Comparison of ENCODE assay signal across 18 cellular contexts in the genomic region with DNA sequence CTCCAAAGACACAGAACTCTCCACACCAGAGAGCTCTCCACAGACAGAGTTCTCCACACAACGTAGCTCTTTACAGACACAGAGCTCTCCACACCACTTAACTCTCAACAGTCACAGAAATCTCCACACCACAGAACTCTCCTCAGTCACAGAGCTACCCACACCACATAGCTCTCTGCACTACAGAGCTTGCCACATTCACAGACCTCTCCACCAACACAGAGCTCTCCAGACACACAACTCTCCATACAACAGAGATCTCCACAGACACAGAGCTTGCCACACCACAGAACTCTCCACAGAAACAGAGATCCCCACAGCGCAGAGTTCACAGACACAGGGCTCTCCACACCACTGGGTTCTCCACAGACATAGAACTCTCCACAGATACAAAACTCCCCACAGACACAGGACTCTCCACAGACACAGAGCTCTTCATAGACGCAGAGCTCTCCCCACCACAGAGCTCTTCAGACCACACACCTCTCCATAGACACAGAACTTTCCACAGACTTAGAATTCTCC. TPM values are rescaled to one million over a fixed set of nuclear protein-coding genes. Genes with fewer than 3 reads are reported as not detected.
DNase-seq lines count a peak whose midpoint lies in the region; ATAC-seq and TF ChIP-seq lines count a peak whose summit lies in the region.
"Had no signal": no experiment of that assay in that cellular context is flagged by ENCODE, and none has a peak within 500 bp of the region (broad histone marks: within the 10 kb centered on the region; RNA-seq: fewer than 3 reads in every experiment).

No MANE protein-coding gene starts in this region.

- no peak overlapping the region for H3K4me3 ChIP-seq in Caco-2 (ENCODE audit: low read depth, low read length)
- peak overlapping the region; percentile 47 for H3K4me3 ChIP-seq in Loucy (ENCODE audit: low read length, poor library complexity, severe bottlenecking)
- H3K4me3 ChIP-seq in stomach: no peak overlapping the region
- H3K4me3 ChIP-seq: ascending aorta, ovary, skin epidermis had no signal

- H3K27ac ChIP-seq in stomach: no peak overlapping the region
- H3K27ac ChIP-seq: ascending aorta, ovary, skin epidermis had no signal

- H3K36me3 Mint-ChIP-seq in Caco-2 (ENCODE audit: insufficient read depth, unreplicated experiment) (peaks cover 29% of the 10 kb centered on the region), natural killer cell (peaks cover 7% of the 10 kb centered on the region)
- H3K36me3 Mint-ChIP-seq: mesothelial cell of epicardium, T-cell had no signal

- no peaks in the 10 kb centered on the region for H4K20me1 ChIP-seq in Loucy (ENCODE audit: insufficient read depth, low read length, poor library complexity, severe bottlenecking)

- TF ChIP-seq POLR2A in stomach (IDR thresholded peaks at IDR 0.05): no peak

- H3K4me1 Mint-ChIP-seq in Caco-2 (ENCODE audit: low read depth, unreplicated experiment) (peaks cover 60% of the 10 kb centered on the region), natural killer cell (peaks cover 58 to 61% of the 10 kb centered on the region in 2 donors)

- BruUV-seq in Caco-2 (replicated peaks; lab: Mats Ljungman, UMichigan): no TSS peak

- TF ChIP-seq EP300 in stomach (IDR thresholded peaks at IDR 0.05): no peak

- H3K9ac ChIP-seq in Loucy (ENCODE audit: low read depth, low read length, poor library complexity, severe bottlenecking): no peak overlapping the region

- no peak overlapping the region for H2AFZ ChIP-seq in Loucy (ENCODE audit: low read length)

- POLR2A ChIA-PET in Caco-2 (lab: Charles Lee): no interaction called here

- ATAC-seq in GM19395 (IDR thresholded peaks at IDR 0.05; ENCODE audit: unreplicated experiment) (peak; percentile 10), natural killer cell (peak; percentile 1 to 10 (median 9)), HG02642 (IDR thresholded peaks at IDR 0.05; ENCODE audit: poor library complexity, unreplicated experiment) (no peak), HG02623 (IDR thresholded peaks at IDR 0.05; ENCODE audit: unreplicated experiment) (no peak), HG02588 (IDR thresholded peaks at IDR 0.05; ENCODE audit: unreplicated experiment) (no peak)
- ATAC-seq: esophagus mucosa had no signal

- H3K27ac Mint-ChIP-seq in Caco-2 (ENCODE audit: unreplicated experiment) (peak overlapping the region; percentile 90), natural killer cell (peak overlapping the region; percentile 72 to 87)
- H3K27ac Mint-ChIP-seq: dendritic cell treated with granulocyte-macrophage colony-stimulating factor and Interleukin-4, amounts not matched to agents 40 ng/mL and 50 ng/mL, for 4 days; mesothelial cell of epicardium; T-cell had no signal

- peaks cover 79% of the 10 kb centered on the region for H3K4me1 ChIP-seq in Caco-2
- peaks cover 29% of the 10 kb centered on the region for H3K4me1 ChIP-seq in Loucy (ENCODE audit: insufficient read depth, low read length, poor library complexity, severe bottlenecking)
- peaks cover 12 to 23% (median 17%) of the 10 kb centered on the region in 4 donors for H3K4me1 ChIP-seq in stomach
- H3K4me1 ChIP-seq: ascending aorta had no signal

- H3F3A ChIP-seq in Loucy (ENCODE audit: low read depth): no peaks in the 10 kb centered on the region

- H3K9me3 Mint-ChIP-seq in Caco-2 (ENCODE audit: unreplicated experiment) (peaks cover 11% of the 10 kb centered on the region), natural killer cell (peaks cover 10 to 12% of the 10 kb centered on the region in 2 donors)
- H3K9me3 Mint-ChIP-seq: dendritic cell treated with granulocyte-macrophage colony-stimulating factor and Interleukin-4, amounts not matched to agents 40 ng/mL and 50 ng/mL, for 4 days; mesothelial cell of epicardium had no signal

- H3K9me3 ChIP-seq in Caco-2 (no peaks in the 10 kb centered on the region), Loucy (ENCODE audit: insufficient read depth, low read depth, low read length) (no peaks in the 10 kb centered on the region), stomach (no peaks in the 10 kb centered on the region)
- H3K9me3 ChIP-seq: ascending aorta, ovary had no signal

- no peaks in the 10 kb centered on the region for H3K27me3 Mint-ChIP-seq in Caco-2 (ENCODE audit: insufficient read depth, unreplicated experiment)
- H3K27me3 Mint-ChIP-seq in natural killer cell (ENCODE audit: low read depth in 2 of 2): peaks cover 35 to 41% of the 10 kb centered on the region in 2 donors

- WGBS in stomach, 5 donors: 63 to 82% (median 74%) methylated on average over 3 of the region's 3 CpGs

- no peaks in the 10 kb centered on the region for H3K27me3 ChIP-seq in Caco-2 (replicated peaks; ENCODE audit: control insufficient read depth, insufficient read depth, low read length)
- peaks cover 24% of the 10 kb centered on the region for H3K27me3 ChIP-seq in Loucy (ENCODE audit: insufficient read depth, low read length, poor library complexity, severe bottlenecking)
- peaks cover 0 to 29% (median 9%) of the 10 kb centered on the region in 3 donors for H3K27me3 ChIP-seq in stomach
- H3K27me3 ChIP-seq: ascending aorta, ovary had no signal

- intact Hi-C loops in Caco-2 (cut with micrococcal nuclease; ENCODE audit: unreplicated experiment) (no loop called here), natural killer cell (cut with micrococcal nuclease) (no loop called here), stomach (cut with DNase I; ENCODE audit: low total_unique reads) (no loop called here)

- DNase-seq in Caco-2: no peak
- no peak for DNase-seq in natural killer cell
- DNase-seq in stomach: no peak
- DNase-seq: kidney; NCI-H1092; ovary; stimulated activated naive CD4-positive, alpha-beta T cell treated with Interleukin-2 at 50 U/mL for 16 hours; T-cell had no signal

- CTCF ChIA-PET in Caco-2 (lab: Charles Lee): interaction anchor here (0.6 to 4.5 kb wide), 4 partner anchors 9 to 241 kb away, joined by 3 to 32 read pairs (median 14); no protein-coding TSS in a partner anchor

- no peak for TF ChIP-seq CTCF in Caco-2 (IDR thresholded peaks at IDR 0.05; ENCODE audit: insufficient read depth in 1 of 2, low read depth in 1 of 2, low read length in 1 of 2, severe bottlenecking in 1 of 2, unreplicated experiment in 1 of 2)
- no peak for TF ChIP-seq CTCF in Loucy (conservative IDR thresholded peaks at IDR 0.05; ENCODE audit: low read length)
- TF ChIP-seq CTCF in natural killer cell (IDR thresholded peaks at IDR 0.05): no peak
- TF ChIP-seq CTCF in stomach (IDR thresholded peaks at IDR 0.05): no peak

- peak overlapping the region; percentile 55 for H3K4me2 ChIP-seq in Loucy (ENCODE audit: low read depth, low read length, poor library complexity, severe bottlenecking)

- peaks cover 2% of the 10 kb centered on the region; the same call in 1 of the 2 replicates for H3K36me3 ChIP-seq in Caco-2 (ENCODE audit: control insufficient read depth, insufficient read depth, low read length)
- no peaks in the 10 kb centered on the region for H3K36me3 ChIP-seq in Loucy (ENCODE audit: insufficient read depth, low read length)
- H3K36me3 ChIP-seq in stomach: no peaks in the 10 kb centered on the region
- H3K36me3 ChIP-seq: ascending aorta, ovary had no signal

- no peaks in the 10 kb centered on the region for H3K79me2 ChIP-seq in Loucy (ENCODE audit: insufficient read depth, low read length)

- H3K9me2 ChIP-seq in Loucy (replicated peaks; ENCODE audit: low read depth, low read length): no peaks in the 10 kb centered on the region

- H3K4me3 Mint-ChIP-seq in Caco-2 (ENCODE audit: unreplicated experiment) (peak overlapping the region; percentile 6), natural killer cell (peak overlapping the region; percentile 33)
- H3K4me3 Mint-ChIP-seq: dendritic cell treated with granulocyte-macrophage colony-stimulating factor and Interleukin-4, amounts not matched to agents 40 ng/mL and 50 ng/mL, for 4 days; mesothelial cell of epicardium had no signal

RNA-seq across cellular contexts. Expression of a gene that starts 52.5 kb away (rescaled TPM):
- 17.0 and 25.3 TPM in 2 replicates for total RNA-seq in Caco-2 (2022)
- total RNA-seq in natural killer cell: 10 to 100 TPM; 33.9 to 42.2 (median 36.4) TPM
- 10 to 100 TPM in 3 of 5 donors, 1 to 10 TPM in 2; 4.1 to 84.5 (median 13.8) TPM for total RNA-seq in stomach
- 10 to 100 TPM; 19.8 to 41.9 (median 21.8) TPM for polyA plus RNA-seq in stomach

RNA-seq across cellular contexts. Expression of a gene that starts 52.5 kb away (rescaled TPM):
- total RNA-seq in Caco-2 (2022): 2.4 and 2.6 TPM in 2 replicates
- 1 to 10 TPM; 4.0 to 6.8 (median 5.3) TPM for total RNA-seq in natural killer cell
- 1 to 10 TPM in 3 of 5 donors, not detected in 2; 1.6 to 5.3 (median 2.0) TPM for total RNA-seq in stomach
- polyA plus RNA-seq in stomach: 1 to 10 TPM in 1 of 3 donors, under 1 TPM in 2; 0.46 to 3.2 (median 1.00) TPM

Comparison
In these comparisons a context has a peak if more than half of its experiments do, and no peak if none do; other contexts are left out.
1. ATAC-seq: peak in GM19395 (single experiment) and natural killer cell (3 of 3); none in HG02642 (single experiment), HG02623 (single experiment) and HG02588 (single experiment).